Comparison of ENCODE assay signal across 21 cellular contexts in genomic region chr13:100826441-100826840, GRCh38.
"Had no signal": no experiment of that assay in that cellular context is flagged by ENCODE, and none has a peak within 500 bp of the region (broad histone marks: within the 10 kb centered on the region; RNA-seq: fewer than 3 reads in every experiment).

No MANE protein-coding gene starts in this region.

- ATAC-seq: activated T-cell treated with anti-CD3 and anti-CD28 coated beads, Interleukin-2, amount 50 U/mL, for 72 hours; heart left ventricle; left cardiac atrium; natural killer cell; stimulated activated naive B cell treated with anti-CD40 and anti-IgM and Interleukin-4, amounts not matched to agents 10 μg/mL and 1 μg/mL and 100 μg/mL, for 72 hours had no signal

- H3K36me3 Mint-ChIP-seq: activated naive CD8-positive, alpha-beta T cell treated with anti-CD3 and anti-CD28 coated beads, Interleukin-2, amount 10 ng/mL, durations not matched to agents 7 days and 5 days; natural killer cell; stimulated activated naive B cell treated with anti-CD40 and anti-IgM and Interleukin-4, amounts not matched to agents 10 μg/mL and 1 μg/mL and 100 μg/mL, for 72 hours; type B pancreatic cell had no signal

- H3K36me3 ChIP-seq: heart left ventricle, prostate gland, thoracic aorta, vagina had no signal

- H3K9me3 Mint-ChIP-seq: activated naive CD4-positive, alpha-beta T cell treated with anti-CD3 and anti-CD28 coated beads for 36 hours; natural killer cell had no signal

- H3K4me1 ChIP-seq: heart left ventricle, prostate gland, vagina had no signal

- DNase-seq: activated CD4-positive, alpha-beta T cell treated with anti-CD3 and anti-CD28 coated beads for 4 hours; activated CD4-positive, alpha-beta T cell treated with anti-CD3 and anti-CD28 coated beads, Interleukin-2, amount 50 U/mL, for 48 hours; activated CD4-positive, CD25-positive, alpha-beta regulatory T cell; activated effector memory CD4-positive, alpha-beta T cell treated with Interleukin-2 at 50 U/mL for 16 hours; activated naive CD4-positive, alpha-beta T cell treated with anti-CD3 and anti-CD28 coated beads for 36 hours; activated naive CD8-positive, alpha-beta T cell treated with anti-CD3 and anti-CD28 coated beads, Interleukin-2, amount 10 ng/mL, durations not matched to agents 7 days and 5 days; activated T-cell treated with anti-CD3 and anti-CD28 coated beads, Interleukin-2, amount 50 U/mL, for 72 hours; amygdala; heart left ventricle; islet precursor cell; left cardiac atrium; midbrain; natural killer cell; stimulated activated CD4-positive, alpha-beta T cell treated with anti-CD3 and anti-CD28 coated beads, Interleukin-2, amount 100 ng/mL, for 48 hours; stimulated activated CD8-positive, alpha-beta memory T cell treated with anti-CD3 and anti-CD28 coated beads, Interleukin-4, amount 100 ng/mL, for 48 hours; stimulated activated naive B cell treated with anti-CD40 and anti-IgM and Interleukin-4, amounts not matched to agents 10 μg/mL and 1 μg/mL and 100 μg/mL, for 72 hours had no signal

- H3K4me3 Mint-ChIP-seq: activated naive CD4-positive, alpha-beta T cell treated with anti-CD3 and anti-CD28 coated beads for 36 hours; activated naive CD8-positive, alpha-beta T cell treated with anti-CD3 and anti-CD28 coated beads, Interleukin-2, amount 10 ng/mL, durations not matched to agents 7 days and 5 days; activated T-cell treated with anti-CD3 and anti-CD28 coated beads, Interleukin-2, amount 50 U/mL, for 72 hours; natural killer cell; stimulated activated naive B cell treated with anti-CD40 and anti-IgM and Interleukin-4, amounts not matched to agents 10 μg/mL and 1 μg/mL and 100 μg/mL, for 72 hours; type B pancreatic cell had no signal

- H3K4me1 Mint-ChIP-seq: activated naive CD8-positive, alpha-beta T cell treated with anti-CD3 and anti-CD28 coated beads, Interleukin-2, amount 10 ng/mL, durations not matched to agents 7 days and 5 days; natural killer cell; stimulated activated naive B cell treated with anti-CD40 and anti-IgM and Interleukin-4, amounts not matched to agents 10 μg/mL and 1 μg/mL and 100 μg/mL, for 72 hours had no signal

- H3K27me3 Mint-ChIP-seq: stimulated activated naive B cell treated with anti-CD40 and anti-IgM and Interleukin-4, amounts not matched to agents 10 μg/mL and 1 μg/mL and 100 μg/mL, for 72 hours; type B pancreatic cell had no signal

- H3K27me3 ChIP-seq: heart left ventricle, vagina had no signal

- H3K27ac ChIP-seq: coronary artery, heart left ventricle, prostate gland, thoracic aorta, vagina had no signal

- H3K4me3 ChIP-seq: coronary artery, heart left ventricle, prostate gland, thoracic aorta, vagina had no signal

- H3K9me3 ChIP-seq: prostate gland, vagina had no signal

- H3K27ac Mint-ChIP-seq: activated naive CD4-positive, alpha-beta T cell treated with anti-CD3 and anti-CD28 coated beads for 36 hours; activated naive CD8-positive, alpha-beta T cell treated with anti-CD3 and anti-CD28 coated beads, Interleukin-2, amount 10 ng/mL, durations not matched to agents 7 days and 5 days; activated T-cell treated with anti-CD3 and anti-CD28 coated beads, Interleukin-2, amount 50 U/mL, for 72 hours; natural killer cell; stimulated activated naive B cell treated with anti-CD40 and anti-IgM and Interleukin-4, amounts not matched to agents 10 μg/mL and 1 μg/mL and 100 μg/mL, for 72 hours; type B pancreatic cell had no signal
